In genomic region chr6:341914-342831, GRCh38 we compare ENCODE assay signal across 12 cellular contexts. TPM values are rescaled to one million over a fixed set of nuclear protein-coding genes. Genes with fewer than 3 reads are reported as not detected.
DNase-seq lines count a peak whose midpoint lies in the region; ATAC-seq, FAIRE-seq and TF ChIP-seq lines count a peak whose summit lies in the region.
"Had no signal": no experiment of that assay in that cellular context is flagged by ENCODE, and none has a peak within 500 bp of the region (broad histone marks: within the 10 kb centered on the region; RNA-seq: fewer than 3 reads in every experiment).

No MANE protein-coding gene starts in this region.

- H3K27ac Mint-ChIP-seq in HFFc6: no peak overlapping the region

- H3K4me3 Mint-ChIP-seq in HFFc6: no peak overlapping the region

- H3K27ac ChIP-seq in left lung (no peak overlapping the region), tibial artery (no peak overlapping the region)
- H3K27ac ChIP-seq: lower lobe of right lung had no signal

- no peak for TF ChIP-seq POLR2A in NB4 (IDR thresholded peaks at IDR 0.05; ENCODE audit: extremely low read depth, insufficient read length)

- ATAC-seq in HG02759 (IDR thresholded peaks at IDR 0.05; ENCODE audit: unreplicated experiment) (peak; percentile 65), left lung (no peak)
- ATAC-seq in stimulated activated naive CD8-positive, alpha-beta T cell treated with anti-CD3 and anti-CD28 coated beads, Interleukin-15, Interleukin-2, amounts not matched to agents 100 U/mL and 50 U/mL, for 24 hours: peak; percentile 22
- ATAC-seq: PC-3 had no signal

- H3K36me3 ChIP-seq in left lung (no peaks in the 10 kb centered on the region), tibial artery (peaks cover 0 to 14% (median 0%) of the 10 kb centered on the region in 3 donors)

- intact Hi-C loops in left lung (cut with DNase I): no loop called here
- intact Hi-C loops in tibial artery (cut with DNase I; ENCODE audit: low total_unique reads): no loop called here

- TF ChIP-seq CTCF in NB4 (IDR thresholded peaks at IDR 0.05; ENCODE audit: low read depth, low read length) (no peak), left lung (IDR thresholded peaks at IDR 0.05) (no peak), tibial artery (IDR thresholded peaks at IDR 0.05) (no peak), HFFc6 (IDR thresholded peaks at IDR 0.05) (no peak)

- H3K4me3 ChIP-seq in NB4 (ENCODE audit: low read depth, low read length) (no peak overlapping the region), left lung (no peak overlapping the region), tibial artery (no peak overlapping the region)
- H3K4me3 ChIP-seq: lower lobe of right lung had no signal

- peak; percentile 88 for FAIRE-seq in GM19239 (lab: Jason Lieb, UNC)

- H3K9me3 ChIP-seq in left lung: no peaks in the 10 kb centered on the region
- H3K9me3 ChIP-seq in tibial artery: no peaks in the 10 kb centered on the region
- H3K9me3 ChIP-seq: lower lobe of right lung had no signal

- DNase-seq in GM19239 (ENCODE audit: insufficient read length, low spot score) (no peak), NB4 (ENCODE audit: low read depth) (peak; percentile 83), left lung (no peak), tibial artery (no peak), HFFc6 (no peak)
- DNase-seq in stimulated activated naive CD8-positive, alpha-beta T cell treated with anti-CD3 and anti-CD28 coated beads, Interleukin-15, Interleukin-2, amounts not matched to agents 100 U/mL and 50 U/mL, for 24 hours: no peak
- DNase-seq: activated CD4-positive, CD25-positive, alpha-beta regulatory T cell treated with anti-CD3 and anti-CD28 coated beads, Interleukin-2, amount 50 U/mL, for 72 hours; KG1; lower lobe of right lung; PC-3; substantia nigra had no signal

- H3K4me1 Mint-ChIP-seq in HFFc6 (ENCODE audit: low read depth): no peaks in the 10 kb centered on the region

- H3K9me3 Mint-ChIP-seq in HFFc6: no peaks in the 10 kb centered on the region

- H3K4me1 ChIP-seq in left lung: peaks cover 8 to 44% of the 10 kb centered on the region in 2 donors
- H3K4me1 ChIP-seq in tibial artery: no peaks in the 10 kb centered on the region

- peaks cover 1% of the 10 kb centered on the region; the same call in 1 of the 2 replicates for H3K27me3 Mint-ChIP-seq in HFFc6 (ENCODE audit: insufficient read depth)

- H3K36me3 Mint-ChIP-seq in HFFc6 (ENCODE audit: low read depth): peaks cover 6% of the 10 kb centered on the region; the same call in 1 of the 2 replicates

- H3K27me3 ChIP-seq in left lung: no peaks in the 10 kb centered on the region
- no peaks in the 10 kb centered on the region for H3K27me3 ChIP-seq in tibial artery

RNA-seq across cellular contexts. Expression of gene IRF4, which starts 49.4 kb away (rescaled TPM):
- total RNA-seq in left lung: 1 to 10 TPM; 3.4 to 7.0 TPM
- total RNA-seq in HFFc6 (2021; fragmentation: NEBNext Ultra II Directional; extraction: Animal tissue kit (Norgen Biotek cat#: 25700)): not detected

RNA-seq across cellular contexts. Expression of gene DUSP22, which starts 49.9 kb away (rescaled TPM):
- 10 to 100 TPM; 47.0 to 48.8 TPM for total RNA-seq in left lung
- 10 to 100 TPM in 2 of 6 experiments, 1 to 10 TPM in 4; 6.8 to 11.9 (median 9.2) TPM for total RNA-seq in HFFc6 (2021; fragmentation: NEBNext Ultra II Directional; extraction: Animal tissue kit (Norgen Biotek cat#: 25700))

Comparison
In these comparisons a context has a peak if more than half of its experiments do, and no peak if none do; other contexts are left out.
1. RNA of gene IRF4, which starts 49.4 kb away (total RNA-seq): 3.4 to 7.0 TPM in left lung; not detected in HFFc6; every median in the first group is over 4 times any median in the second.